In the genomic region with DNA sequence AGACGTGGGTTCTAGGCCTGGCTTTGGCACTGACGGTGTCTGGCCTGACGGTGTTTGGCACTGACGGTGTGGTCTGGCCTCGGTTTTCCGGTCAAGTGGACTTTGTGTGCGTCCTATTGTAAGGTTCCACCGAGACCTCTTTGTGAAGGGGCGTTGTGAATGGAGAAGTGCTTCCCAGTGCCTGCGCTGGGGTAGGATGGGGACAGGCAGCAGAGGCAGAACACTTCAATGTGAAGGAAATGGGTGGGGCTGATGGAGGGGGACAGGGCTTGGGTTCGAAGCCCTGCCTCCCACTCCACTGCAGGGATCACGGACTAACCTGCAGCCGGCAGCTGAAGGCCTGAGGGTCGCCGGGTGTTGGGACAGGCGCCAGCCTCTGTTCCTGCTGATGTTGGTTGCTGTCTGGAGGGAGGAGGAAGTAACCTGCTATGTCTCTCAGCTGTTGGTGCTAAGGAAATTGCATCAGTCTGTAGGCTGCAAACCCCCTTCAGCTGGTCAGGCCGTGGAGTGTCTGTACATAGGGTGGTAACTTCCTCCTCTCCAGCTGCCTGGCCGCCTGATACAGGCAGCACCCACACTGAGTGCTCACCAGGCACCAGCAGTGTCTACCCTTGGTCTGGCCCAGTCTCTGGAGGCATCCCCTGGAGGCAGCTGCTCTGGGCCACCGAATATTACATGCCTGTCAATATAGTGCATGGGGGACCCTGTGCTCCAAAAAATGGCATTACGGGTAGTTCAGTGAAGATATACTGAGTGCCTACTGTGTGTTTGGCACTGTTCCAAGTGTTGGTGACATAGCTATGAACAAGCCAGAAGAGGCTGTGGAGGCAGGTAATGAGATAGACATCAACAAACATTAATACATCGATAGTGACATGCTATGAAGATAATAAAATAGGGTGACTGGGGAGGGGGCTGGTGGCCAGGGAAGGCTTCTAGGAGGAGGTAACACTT, we compare ENCODE assay signal across 7 cellular contexts. TPM values are rescaled to one million over a fixed set of nuclear protein-coding genes. Genes with fewer than 3 reads are reported as not detected.
DNase-seq lines count a peak whose midpoint lies in the region; ATAC-seq, FAIRE-seq and TF ChIP-seq lines count a peak whose summit lies in the region.

No MANE protein-coding gene starts in this region.

- H3K36me3 ChIP-seq in GM23248 (ENCODE audit: low read depth) (no peaks in the 10 kb centered on the region), astrocyte (ENCODE audit: insufficient read depth, low read length) (no peaks in the 10 kb centered on the region), suprapubic skin (no peaks in the 10 kb centered on the region)

- H3K79me2 ChIP-seq in GM23248 (ENCODE audit: insufficient read depth) (no peaks in the 10 kb centered on the region), astrocyte (ENCODE audit: insufficient read depth, low read length) (no peaks in the 10 kb centered on the region)

- peaks cover 40% of the 10 kb centered on the region for H3K27me3 Mint-ChIP-seq in astrocyte (ENCODE audit: low read depth, unreplicated experiment)

- peaks cover 9% of the 10 kb centered on the region for H3K9me3 Mint-ChIP-seq in astrocyte (ENCODE audit: unreplicated experiment)

- no peaks in the 10 kb centered on the region for H3K9me2 ChIP-seq in GM23248 (ENCODE audit: insufficient read depth)

- H3K4me3 ChIP-seq in GM23248, result no peak overlapping the region
- H3K4me3 ChIP-seq in astrocyte (ENCODE audit: insufficient read depth, low read depth, low read length), result peak overlapping the region; percentile 49
- peak overlapping the region; percentile 65 for H3K4me3 ChIP-seq in suprapubic skin

- no peak overlapping the region for H3K4me2 ChIP-seq in GM23248 (ENCODE audit: unreplicated experiment)
- peak overlapping the region; percentile 86 for H3K4me2 ChIP-seq in astrocyte (ENCODE audit: low read length)

- no peak overlapping the region for H3K27ac ChIP-seq in GM23248
- H3K27ac ChIP-seq in astrocyte (ENCODE audit: low read depth, low read length), result no peak overlapping the region
- H3K27ac ChIP-seq in suprapubic skin, result peak overlapping the region; percentile 55

- peak; percentile 95 for FAIRE-seq in GM12892 (lab: Jason Lieb, UNC)
- no peak for FAIRE-seq in astrocyte (lab: Jason Lieb, UNC)

- no peak overlapping the region for H3K27ac Mint-ChIP-seq in astrocyte (ENCODE audit: unreplicated experiment)

- no peaks in the 10 kb centered on the region for H3K4me1 ChIP-seq in GM23248 (ENCODE audit: insufficient read depth)
- H3K4me1 ChIP-seq in astrocyte (ENCODE audit: insufficient read depth, low read length), result peaks cover 26% of the 10 kb centered on the region
- peaks cover 17% of the 10 kb centered on the region for H3K4me1 ChIP-seq in suprapubic skin

- no peak for TF ChIP-seq EP300 in suprapubic skin (IDR thresholded peaks at IDR 0.05)

- in situ Hi-C loops in GM23248 (cut with MboI), result no loop called here

- TF ChIP-seq CTCF in astrocyte (IDR thresholded peaks at IDR 0.05; ENCODE audit: insufficient read depth, low read depth, low read length) (no peak), suprapubic skin (IDR thresholded peaks at IDR 0.05) (no peak)

- no peak overlapping the region for H3K9ac ChIP-seq in GM23248
- H3K9ac ChIP-seq in astrocyte (ENCODE audit: low read length), result no peak overlapping the region

- H3K27me3 ChIP-seq in GM23248 (replicated peaks; ENCODE audit: insufficient read depth) (peaks cover 35% of the 10 kb centered on the region), astrocyte (ENCODE audit: insufficient read depth, low read length) (peaks cover 9% of the 10 kb centered on the region), suprapubic skin (peaks cover 49% of the 10 kb centered on the region)

- intact Hi-C loops in left colon (cut with DNase I, micrococcal nuclease), result no loop called here

- H4K20me1 ChIP-seq in GM23248 (ENCODE audit: insufficient read depth) (no peaks in the 10 kb centered on the region), astrocyte (ENCODE audit: insufficient read depth, low read length) (no peaks in the 10 kb centered on the region)

- no peaks in the 10 kb centered on the region for H3K9me3 ChIP-seq in GM23248 (ENCODE audit: low read depth)
- H3K9me3 ChIP-seq in astrocyte (ENCODE audit: insufficient read depth, low read depth, low read length), result no peaks in the 10 kb centered on the region
- H3K9me3 ChIP-seq in suprapubic skin, result no peaks in the 10 kb centered on the region

- H2AFZ ChIP-seq in GM23248 (no peak overlapping the region), astrocyte (ENCODE audit: low read depth, low read length) (peak overlapping the region; percentile 2)

- no peaks in the 10 kb centered on the region for H3F3A ChIP-seq in GM23248 (ENCODE audit: insufficient read depth)

- peaks cover 10% of the 10 kb centered on the region for H3K36me3 Mint-ChIP-seq in astrocyte (ENCODE audit: low read depth, unreplicated experiment)

- H3K4me3 Mint-ChIP-seq in astrocyte (ENCODE audit: unreplicated experiment), result peak overlapping the region; percentile 75

- H3K4me1 Mint-ChIP-seq in astrocyte (ENCODE audit: low read depth, unreplicated experiment), result peaks cover 9% of the 10 kb centered on the region

- WGBS in GM23248 (ENCODE audit: low coverage in 1 of 2, low lambda C conversion rate in 2 of 2, missing lambda C conversion rate in 2 of 2), 2 experiments, result 44 to 51% methylated on average over 19 to 21 of the region's 21 CpGs
- WGBS in suprapubic skin, result 43% methylated on average over 20 of the region's 21 CpGs

- no peak for TF ChIP-seq POLR2A in GM12892 (IDR thresholded peaks at IDR 0.05; ENCODE audit: low read depth, low read length)
- TF ChIP-seq POLR2A in suprapubic skin (IDR thresholded peaks at IDR 0.05), result no peak

- ATAC-seq in left colon, result peak; percentile 53

- DNase-seq in GM12892 (ENCODE audit: insufficient read length) (peak; percentile 48), GM23248 (peak; percentile 15), NAMALWA (ENCODE audit: low spot score) (peak; percentile 88), astrocyte (ENCODE audit: low read depth) (no peak), left colon (peak; percentile 28 to 56), suprapubic skin (ENCODE audit: low spot score in 2 of 2) (peak in 1 of 2 donors; percentile 71), NCI-H2081 (lab: John Stamatoyannopoulos, UW) (no peak)

RNA-seq across cellular contexts. Expression of a gene that starts 1.1 kb away (rescaled TPM):
- 1.5 TPM for polyA plus RNA-seq in GM12892 (2012; ENCODE audit: missing spikeins)
- not detected in 2 replicates for total RNA-seq in GM23248 (2014; rRNA removed; shearing (Covaris generic))
- polyA plus RNA-seq in GM23248 (2016; fragmentation: Nextera tagmentation; extraction: Ambion mirVana), result 0.14 TPM in 1 of 2 replicates, not detected in the other
- total RNA-seq in astrocyte, result 1.0 and 2.1 TPM in 2 replicates
- 1 to 10 TPM in 1 of 2 donors, under 1 TPM in 1; 0.67 to 2.0 TPM for total RNA-seq in left colon
- total RNA-seq in suprapubic skin, result 1 to 10 TPM; 1.6 to 2.7 (median 2.3) TPM

RNA-seq across cellular contexts. Expression of a gene that starts 41.5 kb away (rescaled TPM):
- polyA plus RNA-seq in GM12892 (2012; ENCODE audit: missing spikeins), result 53.8 TPM
- 112 and 121 TPM in 2 replicates for total RNA-seq in GM23248 (2014; rRNA removed; shearing (Covaris generic))
- 60.3 and 60.6 TPM in 2 replicates for polyA plus RNA-seq in GM23248 (2016; fragmentation: Nextera tagmentation; extraction: Ambion mirVana)
- total RNA-seq in astrocyte (60.3 and 61.1 TPM in 2 replicates), left colon (10 to 100 TPM; 62.8 to 70.1 TPM), suprapubic skin (10 to 100 TPM; 43.9 to 54.3 (median 50.0) TPM)

Comparison
In these comparisons a context has a peak if more than half of its experiments do, and no peak if none do; other contexts are left out.
1. DNase-seq: peak in GM12892 (single experiment), GM23248 (single experiment), NAMALWA (single experiment) and left colon (2 of 2); none in astrocyte (single experiment) and NCI-H2081 (0 of 2).